Comparison of ENCODE assay signal across 9 cellular contexts in genomic region chr4:105637409-105638258, GRCh38.
A peak's percentile ranks its signal among the peaks of the same experiment; 100 is the strongest.
DNase-seq lines count a peak whose midpoint lies in the region; ATAC-seq and TF ChIP-seq lines count a peak whose summit lies in the region.
"Had no signal": no experiment of that assay in that cellular context is flagged by ENCODE, and none has a peak within 500 bp of the region (broad histone marks: within the 10 kb centered on the region; RNA-seq: fewer than 3 reads in every experiment).

No MANE protein-coding gene starts in this region.

- BruUV-seq in IMR-90 (replicated peaks; lab: Mats Ljungman, UMichigan) (no TSS peak), PC-9 (replicated peaks; lab: Mats Ljungman, UMichigan) (no TSS peak)

- POLR2A ChIA-PET in IMR-90 (lab: Charles Lee; ENCODE audit: unreplicated experiment) (no interaction called here), PC-9 (lab: Charles Lee; ENCODE audit: unreplicated experiment) (no interaction called here)

- H3K27ac ChIP-seq in IMR-90 (ENCODE audit: insufficient read depth, low read length) (no peak overlapping the region), cardiac muscle cell (no peak overlapping the region), PC-9 (no peak overlapping the region)
- H3K27ac ChIP-seq: epithelial cell of prostate had no signal

- no peaks in the 10 kb centered on the region for H3K27me3 ChIP-seq in IMR-90 (ENCODE audit: control insufficient read depth, insufficient read depth, low read length)
- H3K27me3 ChIP-seq in cardiac muscle cell = no peaks in the 10 kb centered on the region
- H3K27me3 ChIP-seq in PC-9 (ENCODE audit: insufficient read depth, low read depth) = no peaks in the 10 kb centered on the region

- no peak overlapping the region for H2AFZ ChIP-seq in IMR-90 (replicated peaks; ENCODE audit: low read length, poor library complexity)
- no peak overlapping the region for H2AFZ ChIP-seq in PC-9

- H3K9me2 ChIP-seq in PC-9 (ENCODE audit: insufficient read depth) = peaks cover 4% of the 10 kb centered on the region; the same call in 1 of the 2 replicates

- H2BK15ac ChIP-seq in IMR-90 (ENCODE audit: low read depth, low read length) = no peak overlapping the region

- H3K4me3 ChIP-seq in IMR-90 (ENCODE audit: insufficient read depth, low read depth, low read length) (no peak overlapping the region), cardiac muscle cell (no peak overlapping the region), PC-9 (no peak overlapping the region)

- H3F3A ChIP-seq in PC-9 (ENCODE audit: insufficient read depth, low read depth) = peaks cover 12% of the 10 kb centered on the region

- H2BK120ac ChIP-seq in IMR-90 (ENCODE audit: low read depth, low read length) = no peak overlapping the region

- H3K79me2 ChIP-seq in PC-9 (ENCODE audit: low read depth) = no peaks in the 10 kb centered on the region

- no peak overlapping the region for H3K56ac ChIP-seq in IMR-90 (ENCODE audit: extremely low read depth, insufficient read depth, low read length)

- H3K4me1 ChIP-seq in IMR-90 (ENCODE audit: control insufficient read depth, insufficient read depth, low read length) (no peaks in the 10 kb centered on the region), cardiac muscle cell (ENCODE audit: low read depth) (peaks cover 34% of the 10 kb centered on the region), PC-9 (replicated peaks; ENCODE audit: insufficient read depth) (peaks cover 17% of the 10 kb centered on the region)

- no peak overlapping the region for H4K91ac ChIP-seq in IMR-90 (ENCODE audit: insufficient read depth, low read depth, low read length)

- no peak overlapping the region for H2AK9ac ChIP-seq in IMR-90 (replicated peaks; ENCODE audit: low read depth, low read length, poor library complexity)

- no peak overlapping the region for H3K18ac ChIP-seq in IMR-90 (ENCODE audit: low read depth, low read length)

- peak; percentile 78 for ATAC-seq in GM21526 (IDR thresholded peaks at IDR 0.05; ENCODE audit: low FRiP score, unreplicated experiment)
- no peak for ATAC-seq in IMR-90 (ENCODE audit: low read depth)
- peak; percentile 59 to 65 for ATAC-seq in stimulated activated naive B cell treated with anti-CD40 and anti-IgM and Interleukin-4, amounts not matched to agents 10 μg/mL and 1 μg/mL and 100 μg/mL, for 72 hours (replicated peaks)

- peaks cover 8 to 16% of the 10 kb centered on the region in 2 donors for H3K4me1 Mint-ChIP-seq in stimulated activated naive B cell treated with anti-CD40 and anti-IgM and Interleukin-4, amounts not matched to agents 10 μg/mL and 1 μg/mL and 100 μg/mL, for 72 hours

- H3K9ac ChIP-seq in IMR-90 (ENCODE audit: low read depth, low read length) = no peak overlapping the region

- H3K4me2 ChIP-seq in IMR-90 (ENCODE audit: low read depth, low read length) = no peak overlapping the region
- no peak overlapping the region for H3K4me2 ChIP-seq in PC-9

- no peak overlapping the region for H2BK20ac ChIP-seq in IMR-90 (ENCODE audit: low read depth, low read length)

- in situ Hi-C loops in IMR-90 (cut with MboI; ENCODE audit: low sequenced_read_pairs) = no loop called here

- no peak for TF ChIP-seq CTCF in IMR-90 (conservative IDR thresholded peaks at IDR 0.05; ENCODE audit: low read depth, low read length)
- TF ChIP-seq CTCF in cardiac muscle cell (IDR thresholded peaks at IDR 0.05; ENCODE audit: low read depth, low read length) = no peak
- no peak for TF ChIP-seq CTCF in PC-9 (conservative IDR thresholded peaks at IDR 0.05)
- TF ChIP-seq CTCF in GM10266 (IDR thresholded peaks at IDR 0.05; ENCODE audit: control insufficient read depth, insufficient read depth, low read depth, missing control alignments) = no peak

- no peak overlapping the region for H2BK5ac ChIP-seq in IMR-90 (ENCODE audit: low read depth, low read length, poor library complexity, severe bottlenecking)

- WGBS in IMR-90 (ENCODE audit: extremely low coverage in 2 of 2, insufficient read length in 1 of 2), 2 experiments = 0% methylated on average over 1 of the region's 5 CpGs; no CpG with 5 or more reads in 1 of the 2 experiments

- H3K9me3 ChIP-seq in IMR-90 (ENCODE audit: control insufficient read depth, insufficient read depth, low read length) = no peaks in the 10 kb centered on the region
- no peaks in the 10 kb centered on the region for H3K9me3 ChIP-seq in cardiac muscle cell (ENCODE audit: low read depth)
- no peaks in the 10 kb centered on the region for H3K9me3 ChIP-seq in PC-9 (ENCODE audit: insufficient read depth, low read depth)

- H3K9me3 Mint-ChIP-seq in stimulated activated naive B cell treated with anti-CD40 and anti-IgM and Interleukin-4, amounts not matched to agents 10 μg/mL and 1 μg/mL and 100 μg/mL, for 72 hours = peaks cover 0 to 1% of the 10 kb centered on the region in 2 donors

- peaks cover 0 to 5% of the 10 kb centered on the region in 2 donors for H3K27me3 Mint-ChIP-seq in stimulated activated naive B cell treated with anti-CD40 and anti-IgM and Interleukin-4, amounts not matched to agents 10 μg/mL and 1 μg/mL and 100 μg/mL, for 72 hours

- H4K8ac ChIP-seq in IMR-90 (ENCODE audit: low read depth in 2 of 2, low read length in 2 of 2) = no peak overlapping the region

- H3K23ac ChIP-seq in IMR-90 (ENCODE audit: low read depth, low read length) = no peak overlapping the region

- H3K79me1 ChIP-seq in IMR-90 (ENCODE audit: low read depth in 1 of 2, low read length in 2 of 2) = no peaks in the 10 kb centered on the region

- intact Hi-C loops in IMR-90 (cut with micrococcal nuclease) = no loop called here
- intact Hi-C loops in PC-9 (cut with micrococcal nuclease; ENCODE audit: unreplicated experiment) = no loop called here

- no peak overlapping the region for H4K5ac ChIP-seq in IMR-90 (ENCODE audit: low read depth, low read length)

- no peak overlapping the region for H3K14ac ChIP-seq in IMR-90 (replicated peaks; ENCODE audit: low read depth, low read length)

- DNase-seq in EH (ENCODE audit: low read depth) (peak; percentile 15), IMR-90 (peak; percentile 3), RPMI8226 (peak; percentile 94), cardiac muscle cell (ENCODE audit: low read depth in 1 of 2, low spot score in 1 of 2) (peak; percentile 65 to 68), PC-9 (no peak), GM10266 (ENCODE audit: extremely low spot score) (no peak)
- no peak for DNase-seq in stimulated activated naive B cell treated with anti-CD40 and anti-IgM and Interleukin-4, amounts not matched to agents 10 μg/mL and 1 μg/mL and 100 μg/mL, for 72 hours

- TF ChIP-seq POLR2A in IMR-90 (IDR thresholded peaks at IDR 0.05; ENCODE audit: low read depth, low read length) = no peak

- no peaks in the 10 kb centered on the region for H3K36me3 ChIP-seq in IMR-90 (ENCODE audit: control insufficient read depth, insufficient read depth, low read length)
- H3K36me3 ChIP-seq in cardiac muscle cell = no peaks in the 10 kb centered on the region
- no peaks in the 10 kb centered on the region for H3K36me3 ChIP-seq in PC-9 (ENCODE audit: low read depth)

- H2AK5ac ChIP-seq in IMR-90 (ENCODE audit: low read depth, low read length) = no peak overlapping the region

- CTCF ChIA-PET in IMR-90 (lab: Yijun Ruan, JAX) = no interaction called here
- CTCF ChIA-PET in PC-9 (lab: Charles Lee) = no interaction called here

- no peak overlapping the region for H3K27ac Mint-ChIP-seq in stimulated activated naive B cell treated with anti-CD40 and anti-IgM and Interleukin-4, amounts not matched to agents 10 μg/mL and 1 μg/mL and 100 μg/mL, for 72 hours

- H3K9me1 ChIP-seq in IMR-90 (ENCODE audit: insufficient read depth, low read length) = no peaks in the 10 kb centered on the region

- H3K36me3 Mint-ChIP-seq in stimulated activated naive B cell treated with anti-CD40 and anti-IgM and Interleukin-4, amounts not matched to agents 10 μg/mL and 1 μg/mL and 100 μg/mL, for 72 hours = no peaks in the 10 kb centered on the region

- no peaks in the 10 kb centered on the region for H4K20me1 ChIP-seq in IMR-90 (ENCODE audit: insufficient read depth, low read length)
- H4K20me1 ChIP-seq in PC-9 (ENCODE audit: insufficient read depth) = no peaks in the 10 kb centered on the region

- dilution Hi-C loops in IMR-90 (cut with HindIII; ENCODE audit: low sequenced_read_pairs, unreplicated experiment) = no loop called here

- H3K4me3 Mint-ChIP-seq in stimulated activated naive B cell treated with anti-CD40 and anti-IgM and Interleukin-4, amounts not matched to agents 10 μg/mL and 1 μg/mL and 100 μg/mL, for 72 hours = no peak overlapping the region

- no peak for TF ChIP-seq RAD21 in IMR-90 (IDR thresholded peaks at IDR 0.05; ENCODE audit: low read length)

- H3K4ac ChIP-seq in IMR-90 (ENCODE audit: low read depth, low read length) = no peak overlapping the region

TF ChIP-seq in IMR-90, 13 proteins besides CTCF, POLR2A, EP300 and RAD21 (continues in another document):
- TF ChIP-seq NFE2L2 (IDR thresholded peaks at IDR 0.05; ENCODE audit: low read depth, low read length) (no peak), CEBPB (IDR thresholded peaks at IDR 0.05; ENCODE audit: low read depth, low read length) (no peak), ELK1 (IDR thresholded peaks at IDR 0.05; ENCODE audit: borderline replicate concordance, low read depth, low read length) (no peak), SMC3 (IDR thresholded peaks at IDR 0.05; ENCODE audit: low read depth, low read length) (no peak), MAFK (IDR thresholded peaks at IDR 0.05; ENCODE audit: low read depth, low read length) (no peak), RCOR1 (IDR thresholded peaks at IDR 0.05; ENCODE audit: insufficient replicate concordance, low read length) (no peak), RFX5 (IDR thresholded peaks at IDR 0.05; ENCODE audit: low read depth, low read length) (no peak), MAZ (IDR thresholded peaks at IDR 0.05; ENCODE audit: borderline replicate concordance, low read depth, low read length) (no peak), FOS (IDR thresholded peaks at IDR 0.05; ENCODE audit: low read depth, low read length) (no peak), BHLHE40 (IDR thresholded peaks at IDR 0.05; ENCODE audit: low read depth, low read length) (no peak), USF2 (IDR thresholded peaks at IDR 0.05; ENCODE audit: low read depth, low read length) (no peak)

Comparison
In these comparisons a context has a peak if more than half of its experiments do, and no peak if none do; other contexts are left out.
1. DNase-seq: peak in EH (single experiment), IMR-90 (single experiment), RPMI8226 (single experiment) and cardiac muscle cell (2 of 2); none in stimulated activated naive B cell treated with anti-CD40 and anti-IgM and Interleukin-4, amounts not matched to agents 10 μg/mL and 1 μg/mL and 100 μg/mL, for 72 hours (single experiment), PC-9 (0 of 2) and GM10266 (single experiment).